ENCODE assay signal across 1 cellular context in the genomic region with DNA sequence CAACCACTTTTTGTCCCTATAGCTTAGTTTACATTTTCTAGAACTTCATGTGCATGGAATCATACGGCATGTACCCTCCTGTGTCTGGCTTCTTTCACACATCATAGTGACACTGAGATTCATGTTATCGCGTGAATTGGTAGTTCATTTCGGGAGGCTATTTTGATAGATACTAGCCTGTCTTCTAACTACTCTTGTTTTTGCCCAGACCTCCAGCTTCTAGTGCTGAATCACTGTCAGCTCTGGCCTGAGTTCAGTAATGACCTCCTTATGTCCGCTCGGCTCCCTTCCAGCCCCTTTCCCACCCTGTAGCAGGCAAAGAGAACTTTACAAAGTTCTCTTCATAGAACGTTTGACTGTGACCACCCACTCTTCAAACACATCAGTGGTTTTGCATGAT.
TF ChIP-seq lines count a peak whose summit lies in the region.

No MANE protein-coding gene starts in this region.

TF ChIP-seq in GM23338, 12 proteins besides CTCF, POLR2A, EP300 and RAD21 (continued from another document):
- TF ChIP-seq, protein P1, sequence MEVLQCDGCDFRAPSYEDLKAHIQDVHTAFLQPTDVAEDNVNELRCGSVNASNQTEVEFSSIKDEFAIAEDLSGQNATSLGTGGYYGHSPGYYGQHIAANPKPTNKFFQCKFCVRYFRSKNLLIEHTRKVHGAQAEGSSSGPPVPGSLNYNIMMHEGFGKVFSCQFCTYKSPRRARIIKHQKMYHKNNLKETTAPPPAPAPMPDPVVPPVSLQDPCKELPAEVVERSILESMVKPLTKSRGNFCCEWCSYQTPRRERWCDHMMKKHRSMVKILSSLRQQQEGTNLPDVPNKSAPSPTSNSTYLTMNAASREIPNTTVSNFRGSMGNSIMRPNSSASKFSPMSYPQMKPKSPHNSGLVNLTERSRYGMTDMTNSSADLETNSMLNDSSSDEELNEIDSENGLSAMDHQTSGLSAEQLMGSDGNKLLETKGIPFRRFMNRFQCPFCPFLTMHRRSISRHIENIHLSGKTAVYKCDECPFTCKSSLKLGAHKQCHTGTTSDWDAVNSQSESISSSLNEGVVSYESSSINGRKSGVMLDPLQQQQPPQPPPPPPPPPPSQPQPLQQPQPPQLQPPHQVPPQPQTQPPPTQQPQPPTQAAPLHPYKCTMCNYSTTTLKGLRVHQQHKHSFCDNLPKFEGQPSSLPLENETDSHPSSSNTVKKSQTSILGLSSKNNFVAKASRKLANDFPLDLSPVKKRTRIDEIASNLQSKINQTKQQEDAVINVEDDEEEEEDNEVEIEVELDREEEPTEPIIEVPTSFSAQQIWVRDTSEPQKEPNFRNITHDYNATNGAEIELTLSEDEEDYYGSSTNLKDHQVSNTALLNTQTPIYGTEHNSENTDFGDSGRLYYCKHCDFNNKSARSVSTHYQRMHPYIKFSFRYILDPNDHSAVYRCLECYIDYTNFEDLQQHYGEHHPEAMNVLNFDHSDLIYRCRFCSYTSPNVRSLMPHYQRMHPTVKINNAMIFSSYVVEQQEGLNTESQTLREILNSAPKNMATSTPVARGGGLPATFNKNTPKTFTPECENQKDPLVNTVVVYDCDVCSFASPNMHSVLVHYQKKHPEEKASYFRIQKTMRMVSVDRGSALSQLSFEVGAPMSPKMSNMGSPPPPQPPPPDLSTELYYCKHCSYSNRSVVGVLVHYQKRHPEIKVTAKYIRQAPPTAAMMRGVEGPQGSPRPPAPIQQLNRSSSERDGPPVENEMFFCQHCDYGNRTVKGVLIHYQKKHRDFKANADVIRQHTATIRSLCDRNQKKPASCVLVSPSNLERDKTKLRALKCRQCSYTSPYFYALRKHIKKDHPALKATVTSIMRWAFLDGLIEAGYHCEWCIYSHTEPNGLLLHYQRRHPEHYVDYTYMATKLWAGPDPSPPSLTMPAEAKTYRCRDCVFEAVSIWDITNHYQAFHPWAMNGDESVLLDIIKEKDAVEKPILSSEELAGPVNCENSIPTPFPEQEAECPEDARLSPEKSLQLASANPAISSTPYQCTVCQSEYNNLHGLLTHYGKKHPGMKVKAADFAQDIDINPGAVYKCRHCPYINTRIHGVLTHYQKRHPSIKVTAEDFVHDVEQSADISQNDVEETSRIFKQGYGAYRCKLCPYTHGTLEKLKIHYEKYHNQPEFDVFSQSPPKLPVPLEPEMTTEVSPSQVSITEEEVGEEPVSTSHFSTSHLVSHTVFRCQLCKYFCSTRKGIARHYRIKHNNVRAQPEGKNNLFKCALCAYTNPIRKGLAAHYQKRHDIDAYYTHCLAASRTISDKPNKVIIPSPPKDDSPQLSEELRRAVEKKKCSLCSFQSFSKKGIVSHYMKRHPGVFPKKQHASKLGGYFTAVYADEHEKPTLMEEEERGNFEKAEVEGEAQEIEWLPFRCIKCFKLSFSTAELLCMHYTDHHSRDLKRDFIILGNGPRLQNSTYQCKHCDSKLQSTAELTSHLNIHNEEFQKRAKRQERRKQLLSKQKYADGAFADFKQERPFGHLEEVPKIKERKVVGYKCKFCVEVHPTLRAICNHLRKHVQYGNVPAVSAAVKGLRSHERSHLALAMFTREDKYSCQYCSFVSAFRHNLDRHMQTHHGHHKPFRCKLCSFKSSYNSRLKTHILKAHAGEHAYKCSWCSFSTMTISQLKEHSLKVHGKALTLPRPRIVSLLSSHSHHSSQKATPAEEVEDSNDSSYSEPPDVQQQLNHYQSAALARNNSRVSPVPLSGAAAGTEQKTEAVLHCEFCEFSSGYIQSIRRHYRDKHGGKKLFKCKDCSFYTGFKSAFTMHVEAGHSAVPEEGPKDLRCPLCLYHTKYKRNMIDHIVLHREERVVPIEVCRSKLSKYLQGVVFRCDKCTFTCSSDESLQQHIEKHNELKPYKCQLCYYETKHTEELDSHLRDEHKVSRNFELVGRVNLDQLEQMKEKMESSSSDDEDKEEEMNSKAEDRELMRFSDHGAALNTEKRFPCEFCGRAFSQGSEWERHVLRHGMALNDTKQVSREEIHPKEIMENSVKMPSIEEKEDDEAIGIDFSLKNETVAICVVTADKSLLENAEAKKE (CRISPR knock-in tag; IDR thresholded peaks at IDR 0.05) = no peak
- no peak for TF ChIP-seq POLR2AphosphoS5 (IDR thresholded peaks at IDR 0.05; ENCODE audit: low read depth)
- no peak for TF ChIP-seq CREB1 (CRISPR knock-in tag; IDR thresholded peaks at IDR 0.05; ENCODE audit: low read depth)
- TF ChIP-seq, protein P2, sequence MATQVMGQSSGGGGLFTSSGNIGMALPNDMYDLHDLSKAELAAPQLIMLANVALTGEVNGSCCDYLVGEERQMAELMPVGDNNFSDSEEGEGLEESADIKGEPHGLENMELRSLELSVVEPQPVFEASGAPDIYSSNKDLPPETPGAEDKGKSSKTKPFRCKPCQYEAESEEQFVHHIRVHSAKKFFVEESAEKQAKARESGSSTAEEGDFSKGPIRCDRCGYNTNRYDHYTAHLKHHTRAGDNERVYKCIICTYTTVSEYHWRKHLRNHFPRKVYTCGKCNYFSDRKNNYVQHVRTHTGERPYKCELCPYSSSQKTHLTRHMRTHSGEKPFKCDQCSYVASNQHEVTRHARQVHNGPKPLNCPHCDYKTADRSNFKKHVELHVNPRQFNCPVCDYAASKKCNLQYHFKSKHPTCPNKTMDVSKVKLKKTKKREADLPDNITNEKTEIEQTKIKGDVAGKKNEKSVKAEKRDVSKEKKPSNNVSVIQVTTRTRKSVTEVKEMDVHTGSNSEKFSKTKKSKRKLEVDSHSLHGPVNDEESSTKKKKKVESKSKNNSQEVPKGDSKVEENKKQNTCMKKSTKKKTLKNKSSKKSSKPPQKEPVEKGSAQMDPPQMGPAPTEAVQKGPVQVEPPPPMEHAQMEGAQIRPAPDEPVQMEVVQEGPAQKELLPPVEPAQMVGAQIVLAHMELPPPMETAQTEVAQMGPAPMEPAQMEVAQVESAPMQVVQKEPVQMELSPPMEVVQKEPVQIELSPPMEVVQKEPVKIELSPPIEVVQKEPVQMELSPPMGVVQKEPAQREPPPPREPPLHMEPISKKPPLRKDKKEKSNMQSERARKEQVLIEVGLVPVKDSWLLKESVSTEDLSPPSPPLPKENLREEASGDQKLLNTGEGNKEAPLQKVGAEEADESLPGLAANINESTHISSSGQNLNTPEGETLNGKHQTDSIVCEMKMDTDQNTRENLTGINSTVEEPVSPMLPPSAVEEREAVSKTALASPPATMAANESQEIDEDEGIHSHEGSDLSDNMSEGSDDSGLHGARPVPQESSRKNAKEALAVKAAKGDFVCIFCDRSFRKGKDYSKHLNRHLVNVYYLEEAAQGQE (IDR thresholded peaks at IDR 0.05; ENCODE audit: unreplicated experiment) = no peak
- no peak for TF ChIP-seq EZH2phosphoT487 (IDR thresholded peaks at IDR 0.05; ENCODE audit: unreplicated experiment)
- TF ChIP-seq STAT1 (IDR thresholded peaks at IDR 0.05; ENCODE audit: unreplicated experiment) = no peak
- TF ChIP-seq EZH2 (IDR thresholded peaks at IDR 0.05; ENCODE audit: low read depth, unreplicated experiment) = no peak
- TF ChIP-seq, protein P3, sequence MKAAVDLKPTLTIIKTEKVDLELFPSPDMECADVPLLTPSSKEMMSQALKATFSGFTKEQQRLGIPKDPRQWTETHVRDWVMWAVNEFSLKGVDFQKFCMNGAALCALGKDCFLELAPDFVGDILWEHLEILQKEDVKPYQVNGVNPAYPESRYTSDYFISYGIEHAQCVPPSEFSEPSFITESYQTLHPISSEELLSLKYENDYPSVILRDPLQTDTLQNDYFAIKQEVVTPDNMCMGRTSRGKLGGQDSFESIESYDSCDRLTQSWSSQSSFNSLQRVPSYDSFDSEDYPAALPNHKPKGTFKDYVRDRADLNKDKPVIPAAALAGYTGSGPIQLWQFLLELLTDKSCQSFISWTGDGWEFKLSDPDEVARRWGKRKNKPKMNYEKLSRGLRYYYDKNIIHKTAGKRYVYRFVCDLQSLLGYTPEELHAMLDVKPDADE (IDR thresholded peaks at IDR 0.05) = no peak
- TF ChIP-seq ZNF331 (CRISPR knock-in tag; IDR thresholded peaks at IDR 0.05; ENCODE audit: low read depth) = no peak
- TF ChIP-seq JUNB (IDR thresholded peaks at IDR 0.05; ENCODE audit: unreplicated experiment) = no peak
- TF ChIP-seq ZNF114 (CRISPR knock-in tag; IDR thresholded peaks at IDR 0.05) = no peak
